20 cellular contexts compared by ENCODE assay signal in genomic region chr7:140526901-140527664, GRCh38. TPM values are rescaled to one million over a fixed set of nuclear protein-coding genes. Genes with fewer than 3 reads are reported as not detected.
DNase-seq lines count a peak whose midpoint lies in the region; ATAC-seq and TF ChIP-seq lines count a peak whose summit lies in the region.
"Had no signal": no experiment of that assay in that cellular context is flagged by ENCODE, and none has a peak within 500 bp of the region (broad histone marks: within the 10 kb centered on the region; RNA-seq: fewer than 3 reads in every experiment).

No MANE protein-coding gene starts in this region.

- no peak overlapping the region for H4K12ac ChIP-seq in trophoblast cell (ENCODE audit: low read depth, low read length)

- H3K36me3 ChIP-seq in trophoblast cell (ENCODE audit: control insufficient read depth in 1 of 2, insufficient read depth in 2 of 2, low read length in 2 of 2) (peaks cover 0 to 3% of the 10 kb centered on the region in 2 experiments), gastrocnemius medialis (no peaks in the 10 kb centered on the region)
- H3K36me3 ChIP-seq: BE2C, prostate gland had no signal

- TF ChIP-seq CTCF in GM10248 (IDR thresholded peaks at IDR 0.05; ENCODE audit: control extremely low read depth, extremely low read depth, low read depth, missing control alignments) (no peak), fibroblast of villous mesenchyme (IDR thresholded peaks at IDR 0.05; ENCODE audit: insufficient read depth, low read depth, low read length) (no peak), gastrocnemius medialis (IDR thresholded peaks at IDR 0.05 in 4 of 5, conservative IDR thresholded peaks at IDR 0.05 in 1 of 5) (no peak)

- H3K27ac ChIP-seq in trophoblast cell (ENCODE audit: low read depth, low read length): no peak overlapping the region
- no peak overlapping the region for H3K27ac ChIP-seq in caudate nucleus (ENCODE audit: low read depth, low read length)
- H3K27ac ChIP-seq in gastrocnemius medialis: no peak overlapping the region
- H3K27ac ChIP-seq: dorsolateral prefrontal cortex, heart left ventricle, prostate gland had no signal

- H3K79me2 ChIP-seq in trophoblast cell (ENCODE audit: control insufficient read depth, insufficient read depth, low read length, poor library complexity): no peaks in the 10 kb centered on the region

- in situ Hi-C loops in gastrocnemius medialis (cut with MboI; ENCODE audit: low sequenced_read_pairs in 4 of 4): no loop called here

- H2AFZ ChIP-seq in trophoblast cell (ENCODE audit: insufficient read depth, low read length, poor library complexity): no peak overlapping the region

- H3K4me3 ChIP-seq in fibroblast of villous mesenchyme (ENCODE audit: low read depth, low read length) (no peak overlapping the region), trophoblast cell (ENCODE audit: low read depth, low read length) (peak overlapping the region; percentile 20), gastrocnemius medialis (no peak overlapping the region)
- H3K4me3 ChIP-seq: dorsolateral prefrontal cortex, heart left ventricle, lung, prostate gland had no signal

- H3K14ac ChIP-seq in trophoblast cell (ENCODE audit: low read length): no peak overlapping the region

- no peak overlapping the region for H3K4ac ChIP-seq in trophoblast cell (ENCODE audit: low read depth, low read length)

- H2AK5ac ChIP-seq in trophoblast cell (ENCODE audit: low read length): no peak overlapping the region

- H2BK120ac ChIP-seq in trophoblast cell (ENCODE audit: insufficient read depth, low read length, poor library complexity): no peak overlapping the region

- H3K27me3 ChIP-seq in trophoblast cell (ENCODE audit: insufficient read depth, low read length) (no peaks in the 10 kb centered on the region), gastrocnemius medialis (no peaks in the 10 kb centered on the region)
- H3K27me3 ChIP-seq: BE2C, dorsolateral prefrontal cortex, heart left ventricle had no signal

- intact Hi-C loops in gastrocnemius medialis (cut with DNase I; ENCODE audit: low total_unique reads): no loop called here

- H3K4me1 ChIP-seq in trophoblast cell (ENCODE audit: control insufficient read depth in 1 of 2, insufficient read depth in 2 of 2, low read length in 2 of 2) (peaks cover 5 to 7% of the 10 kb centered on the region in 2 experiments), gastrocnemius medialis (no peaks in the 10 kb centered on the region)
- H3K4me1 ChIP-seq: BE2C, prostate gland had no signal

- no peak overlapping the region for H3K23ac ChIP-seq in trophoblast cell (ENCODE audit: low read length)

- TF ChIP-seq POLR2A in gastrocnemius medialis (IDR thresholded peaks at IDR 0.05): no peak

- no peak overlapping the region for H4K91ac ChIP-seq in trophoblast cell (ENCODE audit: low read depth, low read length)

- no peak for ATAC-seq in HG03139 (IDR thresholded peaks at IDR 0.05; ENCODE audit: unreplicated experiment)
- ATAC-seq in gastrocnemius medialis: no peak
- ATAC-seq: activated CD8-positive, alpha-beta T cell treated with anti-CD3 and anti-CD28 coated beads, Interleukin-2, amount 10 ng/mL, durations not matched to agents 7 days and 5 days had no signal

- H3K9ac ChIP-seq in trophoblast cell (ENCODE audit: low read length): no peak overlapping the region

- H3K18ac ChIP-seq in trophoblast cell (ENCODE audit: low read length): no peak overlapping the region

- CTCF ChIA-PET in GM10248 (lab: Yijun Ruan, JAX): interaction anchor here (2.0 to 3.3 kb wide), 2 partner anchors 10 to 11 kb away, joined by 4 to 12 read pairs; no protein-coding TSS in a partner anchor

- H3K9me3 ChIP-seq in trophoblast cell (ENCODE audit: insufficient read depth, low read depth, low read length) (no peaks in the 10 kb centered on the region), gastrocnemius medialis (no peaks in the 10 kb centered on the region)
- H3K9me3 ChIP-seq: BE2C, heart left ventricle, prostate gland had no signal

- H2BK12ac ChIP-seq in trophoblast cell (ENCODE audit: low read length): no peak overlapping the region

- H3K4me2 ChIP-seq in trophoblast cell (ENCODE audit: low read length): no peak overlapping the region

- DNase-seq in GM10248 (ENCODE audit: extremely low spot score) (peak; percentile 6), RKO (ENCODE audit: low spot score) (peak; percentile 16), fibroblast of villous mesenchyme (ENCODE audit: low read depth) (peak; percentile 41), trophoblast cell (no peak), caudate nucleus (lab: John Stamatoyannopoulos, UW) (no peak), gastrocnemius medialis (no peak)
- DNase-seq: activated B cell treated with CpG ODN at 0.5 μM for 24 hours; activated CD8-positive, alpha-beta T cell treated with anti-CD3 and anti-CD28 coated beads, Interleukin-2, amount 10 ng/mL, durations not matched to agents 7 days and 5 days; activated naive CD8-positive, alpha-beta T cell treated with anti-CD3 and anti-CD28 coated beads, Interleukin-2, amount 10 ng/mL, durations not matched to agents 7 days and 5 days; BE2C; dorsolateral prefrontal cortex; erythroblast; heart left ventricle; NCI-H1694 treated with DMSO at 0.1 percent for 48 hours; NCI-H446 treated with DMSO at 0.1 percent for 48 hours; SHP77; T-helper 2 cell had no signal

- POLR2A ChIA-PET in GM10248 (lab: Yijun Ruan, JAX): no interaction called here

- no peak overlapping the region for H2BK5ac ChIP-seq in trophoblast cell (ENCODE audit: low read depth, low read length, poor library complexity)

- no CpG with 5 or more reads among the region's 28 CpGs for WGBS in trophoblast cell (ENCODE audit: extremely low coverage, insufficient coverage, insufficient read length)

- no peaks in the 10 kb centered on the region for H3K79me1 ChIP-seq in trophoblast cell (ENCODE audit: low read length)

- no peak overlapping the region for H4K8ac ChIP-seq in trophoblast cell (ENCODE audit: low read depth, low read length)

RNA-seq across cellular contexts. Expression of gene MKRN1, which starts 47.8 kb away (rescaled TPM):
- total RNA-seq in fibroblast of villous mesenchyme: 41.9 and 50.5 TPM in 2 replicates
- polyA plus RNA-seq in trophoblast cell (2013): 81.4 and 82.5 TPM in 2 replicates
- total RNA-seq in gastrocnemius medialis: 10 to 100 TPM; 38.0 to 90.4 (median 64.7) TPM

Comparison
In these comparisons a context has a peak if more than half of its experiments do, and no peak if none do; other contexts are left out.
1. DNase-seq: peak in GM10248 (single experiment), RKO (single experiment) and fibroblast of villous mesenchyme (single experiment); none in trophoblast cell (0 of 2), caudate nucleus (0 of 61) and gastrocnemius medialis (0 of 2).